In the genomic region with DNA sequence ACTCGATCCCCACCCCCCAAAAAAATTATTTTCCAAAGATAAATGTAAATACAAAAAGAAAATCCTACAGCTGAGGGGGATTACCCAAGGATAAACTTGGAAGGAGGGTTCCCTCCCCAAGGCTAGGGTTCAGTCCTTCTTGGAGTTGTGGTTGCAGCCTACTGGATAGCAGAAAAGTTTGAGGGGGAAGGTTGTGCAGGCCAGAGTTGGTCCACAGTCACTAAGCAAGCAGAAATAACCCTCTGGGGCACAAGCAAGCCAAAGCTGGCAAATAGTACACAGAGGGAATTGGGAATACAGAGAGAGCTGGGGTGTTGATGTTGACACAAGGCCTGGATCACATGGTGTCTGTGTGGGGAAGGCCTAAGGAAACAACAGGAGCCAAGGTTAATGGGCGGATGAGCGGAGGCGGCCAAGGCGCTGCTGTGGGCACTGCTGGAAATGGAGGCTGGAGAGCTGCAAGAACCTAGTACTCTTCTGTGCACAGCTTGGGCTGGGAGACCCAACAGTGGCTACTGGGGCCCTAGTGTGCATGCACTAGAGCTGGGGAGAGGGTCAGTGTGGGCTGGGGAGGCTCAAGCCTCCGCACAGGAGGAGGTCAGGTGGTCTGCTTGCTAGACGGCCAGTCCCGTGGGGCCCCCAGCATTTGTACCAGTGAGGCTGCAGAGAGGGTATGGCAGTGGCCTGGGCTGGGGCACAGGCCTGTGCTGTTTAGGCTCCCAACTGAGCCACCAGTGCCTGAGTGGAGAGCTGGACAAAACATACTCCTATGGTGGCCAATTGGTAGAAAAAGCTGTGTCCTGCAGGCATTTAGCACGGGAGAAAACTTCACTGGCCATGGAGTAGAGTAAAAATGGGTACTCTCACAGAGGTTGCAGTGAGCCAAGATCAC, we compare ENCODE assay signal across 1 cellular context.
TF ChIP-seq lines count a peak whose summit lies in the region.

No MANE protein-coding gene starts in this region.

TF ChIP-seq in HepG2, 621 proteins besides CTCF, POLR2A, EP300 and RAD21 (continued from another document and continues in another):
- TF ChIP-seq, protein P1, sequence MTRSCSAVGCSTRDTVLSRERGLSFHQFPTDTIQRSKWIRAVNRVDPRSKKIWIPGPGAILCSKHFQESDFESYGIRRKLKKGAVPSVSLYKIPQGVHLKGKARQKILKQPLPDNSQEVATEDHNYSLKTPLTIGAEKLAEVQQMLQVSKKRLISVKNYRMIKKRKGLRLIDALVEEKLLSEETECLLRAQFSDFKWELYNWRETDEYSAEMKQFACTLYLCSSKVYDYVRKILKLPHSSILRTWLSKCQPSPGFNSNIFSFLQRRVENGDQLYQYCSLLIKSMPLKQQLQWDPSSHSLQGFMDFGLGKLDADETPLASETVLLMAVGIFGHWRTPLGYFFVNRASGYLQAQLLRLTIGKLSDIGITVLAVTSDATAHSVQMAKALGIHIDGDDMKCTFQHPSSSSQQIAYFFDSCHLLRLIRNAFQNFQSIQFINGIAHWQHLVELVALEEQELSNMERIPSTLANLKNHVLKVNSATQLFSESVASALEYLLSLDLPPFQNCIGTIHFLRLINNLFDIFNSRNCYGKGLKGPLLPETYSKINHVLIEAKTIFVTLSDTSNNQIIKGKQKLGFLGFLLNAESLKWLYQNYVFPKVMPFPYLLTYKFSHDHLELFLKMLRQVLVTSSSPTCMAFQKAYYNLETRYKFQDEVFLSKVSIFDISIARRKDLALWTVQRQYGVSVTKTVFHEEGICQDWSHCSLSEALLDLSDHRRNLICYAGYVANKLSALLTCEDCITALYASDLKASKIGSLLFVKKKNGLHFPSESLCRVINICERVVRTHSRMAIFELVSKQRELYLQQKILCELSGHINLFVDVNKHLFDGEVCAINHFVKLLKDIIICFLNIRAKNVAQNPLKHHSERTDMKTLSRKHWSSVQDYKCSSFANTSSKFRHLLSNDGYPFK (CRISPR knock-in tag; IDR thresholded peaks at IDR 0.05; ENCODE audit: borderline replicate concordance), result peak; percentile 88
- TF ChIP-seq RXRA (CRISPR knock-in tag; IDR thresholded peaks at IDR 0.05) (peak; percentile 80), ZNF737 (CRISPR knock-in tag; IDR thresholded peaks at IDR 0.05; ENCODE audit: borderline replicate concordance) (peak; percentile 76; the same call in 1 of the 2 replicates), TOE1 (CRISPR knock-in tag; IDR thresholded peaks at IDR 0.05) (no peak), MIER3 (CRISPR knock-in tag; IDR thresholded peaks at IDR 0.05; ENCODE audit: borderline replicate concordance) (peak; percentile 90), ZNF7 (CRISPR knock-in tag; IDR thresholded peaks at IDR 0.05) (peak; percentile 60; the same call in 1 of the 2 replicates), DNMT1 (CRISPR knock-in tag; IDR thresholded peaks at IDR 0.05) (peak; percentile 93; the same call in 1 of the 2 replicates), SMAD3 (CRISPR knock-in tag; IDR thresholded peaks at IDR 0.05) (peak; percentile 93), FOXA3 (CRISPR knock-in tag; IDR thresholded peaks at IDR 0.05) (peak; percentile 100), POGZ (CRISPR knock-in tag; IDR thresholded peaks at IDR 0.05) (peak; percentile 90), CEBPB (IDR thresholded peaks at IDR 0.05; ENCODE audit: borderline replicate concordance, low read depth, low read length) (no peak), ZSCAN21 (CRISPR knock-in tag; IDR thresholded peaks at IDR 0.05; ENCODE audit: borderline replicate concordance) (peak; percentile 95), ZNF138 (CRISPR knock-in tag; IDR thresholded peaks at IDR 0.05; ENCODE audit: low read depth) (peak; percentile 62; the same call in 1 of the 2 replicates), MYC (CRISPR knock-in tag; IDR thresholded peaks at IDR 0.05; ENCODE audit: borderline replicate concordance) (peak; percentile 55; the same call in 1 of the 2 replicates), ZFP36L1 (CRISPR knock-in tag; IDR thresholded peaks at IDR 0.05) (peak; percentile 89), RORA (CRISPR knock-in tag; IDR thresholded peaks at IDR 0.05) (no peak), ZNF747 (CRISPR knock-in tag; IDR thresholded peaks at IDR 0.05; ENCODE audit: borderline replicate concordance) (peak; percentile 51; the same call in 1 of the 2 replicates), ARID2 (CRISPR knock-in tag; IDR thresholded peaks at IDR 0.05; ENCODE audit: borderline replicate concordance) (no peak), ETV5 (CRISPR knock-in tag; IDR thresholded peaks at IDR 0.05; ENCODE audit: borderline replicate concordance) (peak; percentile 82), ZNF225 (CRISPR knock-in tag; IDR thresholded peaks at IDR 0.05) (peak; percentile 94), ZNF136 (CRISPR knock-in tag; IDR thresholded peaks at IDR 0.05; ENCODE audit: low read depth) (0 out of 2 replicates have a peak, but pooled peaks have one; percentile 88), ZBTB1 (CRISPR knock-in tag; IDR thresholded peaks at IDR 0.05; ENCODE audit: borderline replicate concordance) (no peak; the same call in 1 of the 2 replicates), SMARCE1 (IDR thresholded peaks at IDR 0.05; ENCODE audit: borderline replicate concordance) (no peak), ZNF230 (CRISPR knock-in tag; IDR thresholded peaks at IDR 0.05) (peak; percentile 91; the same call in 1 of the 2 replicates), TBX2 (CRISPR knock-in tag; IDR thresholded peaks at IDR 0.05; ENCODE audit: borderline replicate concordance) (peak; percentile 95), SNAI1 (CRISPR knock-in tag; IDR thresholded peaks at IDR 0.05; ENCODE audit: borderline replicate concordance) (peak; percentile 46; the same call in 1 of the 2 replicates), ZNF75D (CRISPR knock-in tag; IDR thresholded peaks at IDR 0.05; ENCODE audit: borderline replicate concordance) (no peak), FLYWCH1 (CRISPR knock-in tag; IDR thresholded peaks at IDR 0.05) (0 out of 2 replicates have a peak, but pooled peaks have one; percentile 20), ZNF564 (CRISPR knock-in tag; IDR thresholded peaks at IDR 0.05) (0 out of 2 replicates have a peak, but pooled peaks have one; percentile 81), RARA (CRISPR knock-in tag; IDR thresholded peaks at IDR 0.05) (peak; percentile 87), REXO4 (CRISPR knock-in tag; IDR thresholded peaks at IDR 0.05; ENCODE audit: borderline replicate concordance) (no peak), RAD51 (IDR thresholded peaks at IDR 0.05; ENCODE audit: borderline replicate concordance) (peak; percentile 66; the same call in 1 of the 2 replicates), BRCA1 (CRISPR knock-in tag; IDR thresholded peaks at IDR 0.05) (peak; percentile 64; the same call in 1 of the 2 replicates), XRCC5 (optimal IDR thresholded peaks at IDR 0.05; ENCODE audit: low read length) (no peak), RBM22 (optimal IDR thresholded peaks at IDR 0.05; ENCODE audit: low read length) (no peak), PHF21A (CRISPR knock-in tag; IDR thresholded peaks at IDR 0.05) (peak; percentile 94), SNAPC2 (CRISPR knock-in tag; IDR thresholded peaks at IDR 0.05) (peak; percentile 53; the same call in 1 of the 2 replicates), ZNF850 (CRISPR knock-in tag; conservative IDR thresholded peaks at IDR 0.05) (no peak), AGO2 (optimal IDR thresholded peaks at IDR 0.05; ENCODE audit: low read depth, low read length) (no peak), ZNF260 (CRISPR knock-in tag; IDR thresholded peaks at IDR 0.05; ENCODE audit: borderline replicate concordance, low read depth) (no peak), TBX3 (IDR thresholded peaks at IDR 0.05; ENCODE audit: borderline replicate concordance) (peak; percentile 43; the same call in 1 of the 2 replicates), PCBP1 (IDR thresholded peaks at IDR 0.05; ENCODE audit: borderline replicate concordance, low read depth, low read length) (0 out of 2 replicates have a peak, but pooled peaks have one; percentile 53), TEAD3 (CRISPR knock-in tag; optimal IDR thresholded peaks at IDR 0.05; ENCODE audit: borderline replicate concordance) (peak; percentile 74), CCDC6 (CRISPR knock-in tag; IDR thresholded peaks at IDR 0.05) (peak; percentile 68), SIX1 (CRISPR knock-in tag; IDR thresholded peaks at IDR 0.05; ENCODE audit: borderline replicate concordance) (peak; percentile 19; the same call in 1 of the 2 replicates), ZFX (CRISPR knock-in tag; IDR thresholded peaks at IDR 0.05; ENCODE audit: low read depth) (peak; percentile 94)
- TF ChIP-seq, protein P2, sequence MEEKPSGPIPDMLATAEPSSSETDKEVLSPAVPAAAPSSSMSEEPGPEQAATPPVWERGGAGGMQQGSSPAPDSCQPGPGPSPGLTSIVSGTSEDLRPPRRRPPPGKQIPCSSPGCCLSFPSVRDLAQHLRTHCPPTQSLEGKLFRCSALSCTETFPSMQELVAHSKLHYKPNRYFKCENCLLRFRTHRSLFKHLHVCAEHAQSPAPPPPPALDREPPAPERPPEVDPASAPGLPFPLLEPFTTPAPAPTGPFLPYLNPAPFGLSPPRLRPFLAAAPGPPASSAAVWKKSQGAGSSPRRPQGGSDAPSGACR (CRISPR knock-in tag; IDR thresholded peaks at IDR 0.05), result peak; percentile 82; the same call in 1 of the 2 replicates
- TF ChIP-seq, protein P3, sequence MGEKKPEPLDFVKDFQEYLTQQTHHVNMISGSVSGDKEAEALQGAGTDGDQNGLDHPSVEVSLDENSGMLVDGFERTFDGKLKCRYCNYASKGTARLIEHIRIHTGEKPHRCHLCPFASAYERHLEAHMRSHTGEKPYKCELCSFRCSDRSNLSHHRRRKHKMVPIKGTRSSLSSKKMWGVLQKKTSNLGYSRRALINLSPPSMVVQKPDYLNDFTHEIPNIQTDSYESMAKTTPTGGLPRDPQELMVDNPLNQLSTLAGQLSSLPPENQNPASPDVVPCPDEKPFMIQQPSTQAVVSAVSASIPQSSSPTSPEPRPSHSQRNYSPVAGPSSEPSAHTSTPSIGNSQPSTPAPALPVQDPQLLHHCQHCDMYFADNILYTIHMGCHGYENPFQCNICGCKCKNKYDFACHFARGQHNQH (CRISPR knock-in tag; IDR thresholded peaks at IDR 0.05), result peak; percentile 95
- TF ChIP-seq, protein P4, sequence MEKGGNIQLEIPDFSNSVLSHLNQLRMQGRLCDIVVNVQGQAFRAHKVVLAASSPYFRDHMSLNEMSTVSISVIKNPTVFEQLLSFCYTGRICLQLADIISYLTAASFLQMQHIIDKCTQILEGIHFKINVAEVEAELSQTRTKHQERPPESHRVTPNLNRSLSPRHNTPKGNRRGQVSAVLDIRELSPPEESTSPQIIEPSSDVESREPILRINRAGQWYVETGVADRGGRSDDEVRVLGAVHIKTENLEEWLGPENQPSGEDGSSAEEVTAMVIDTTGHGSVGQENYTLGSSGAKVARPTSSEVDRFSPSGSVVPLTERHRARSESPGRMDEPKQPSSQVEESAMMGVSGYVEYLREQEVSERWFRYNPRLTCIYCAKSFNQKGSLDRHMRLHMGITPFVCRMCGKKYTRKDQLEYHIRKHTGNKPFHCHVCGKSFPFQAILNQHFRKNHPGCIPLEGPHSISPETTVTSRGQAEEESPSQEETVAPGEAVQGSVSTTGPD (CRISPR knock-in tag; IDR thresholded peaks at IDR 0.05), result no peak
- TF ChIP-seq, protein P5, sequence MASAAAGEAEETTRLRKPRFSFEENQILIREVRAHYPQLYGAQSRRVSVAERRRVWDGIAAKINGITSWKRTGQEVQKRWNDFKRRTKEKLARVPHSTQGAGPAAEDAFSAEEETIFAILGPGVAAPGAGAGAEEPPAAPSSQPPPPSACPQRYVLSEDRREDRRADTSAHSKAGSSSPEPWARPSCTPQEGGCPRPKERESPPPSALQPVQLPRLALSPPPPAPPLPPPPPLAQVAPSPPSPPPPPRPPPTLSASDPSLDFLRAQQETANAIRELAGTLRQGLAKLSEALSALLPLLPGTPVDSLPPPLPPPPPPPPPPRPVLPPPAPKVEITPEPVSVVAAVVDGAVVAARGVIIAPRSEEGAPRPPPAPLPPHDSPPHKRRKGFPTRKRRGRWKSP (CRISPR knock-in tag; IDR thresholded peaks at IDR 0.05), result peak; percentile 82; the same call in 1 of the 2 replicates
- TF ChIP-seq, protein P6, sequence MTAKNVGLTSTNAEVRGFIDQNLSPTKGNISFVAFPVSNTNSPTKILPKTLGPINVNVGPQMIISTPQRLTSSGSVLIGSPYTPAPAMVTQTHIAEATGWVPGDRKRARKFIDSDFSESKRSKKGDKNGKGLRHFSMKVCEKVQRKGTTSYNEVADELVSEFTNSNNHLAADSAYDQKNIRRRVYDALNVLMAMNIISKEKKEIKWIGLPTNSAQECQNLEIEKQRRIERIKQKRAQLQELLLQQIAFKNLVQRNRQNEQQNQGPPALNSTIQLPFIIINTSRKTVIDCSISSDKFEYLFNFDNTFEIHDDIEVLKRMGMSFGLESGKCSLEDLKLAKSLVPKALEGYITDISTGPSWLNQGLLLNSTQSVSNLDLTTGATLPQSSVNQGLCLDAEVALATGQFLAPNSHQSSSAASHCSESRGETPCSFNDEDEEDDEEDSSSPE (CRISPR knock-in tag; IDR thresholded peaks at IDR 0.05), result peak; percentile 71
- TF ChIP-seq, protein P7, sequence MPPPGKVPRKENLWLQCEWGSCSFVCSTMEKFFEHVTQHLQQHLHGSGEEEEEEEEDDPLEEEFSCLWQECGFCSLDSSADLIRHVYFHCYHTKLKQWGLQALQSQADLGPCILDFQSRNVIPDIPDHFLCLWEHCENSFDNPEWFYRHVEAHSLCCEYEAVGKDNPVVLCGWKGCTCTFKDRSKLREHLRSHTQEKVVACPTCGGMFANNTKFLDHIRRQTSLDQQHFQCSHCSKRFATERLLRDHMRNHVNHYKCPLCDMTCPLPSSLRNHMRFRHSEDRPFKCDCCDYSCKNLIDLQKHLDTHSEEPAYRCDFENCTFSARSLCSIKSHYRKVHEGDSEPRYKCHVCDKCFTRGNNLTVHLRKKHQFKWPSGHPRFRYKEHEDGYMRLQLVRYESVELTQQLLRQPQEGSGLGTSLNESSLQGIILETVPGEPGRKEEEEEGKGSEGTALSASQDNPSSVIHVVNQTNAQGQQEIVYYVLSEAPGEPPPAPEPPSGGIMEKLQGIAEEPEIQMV (CRISPR knock-in tag; IDR thresholded peaks at IDR 0.05; ENCODE audit: low read depth), result peak; percentile 60; the same call in 1 of the 2 replicates
- TF ChIP-seq, protein P8, sequence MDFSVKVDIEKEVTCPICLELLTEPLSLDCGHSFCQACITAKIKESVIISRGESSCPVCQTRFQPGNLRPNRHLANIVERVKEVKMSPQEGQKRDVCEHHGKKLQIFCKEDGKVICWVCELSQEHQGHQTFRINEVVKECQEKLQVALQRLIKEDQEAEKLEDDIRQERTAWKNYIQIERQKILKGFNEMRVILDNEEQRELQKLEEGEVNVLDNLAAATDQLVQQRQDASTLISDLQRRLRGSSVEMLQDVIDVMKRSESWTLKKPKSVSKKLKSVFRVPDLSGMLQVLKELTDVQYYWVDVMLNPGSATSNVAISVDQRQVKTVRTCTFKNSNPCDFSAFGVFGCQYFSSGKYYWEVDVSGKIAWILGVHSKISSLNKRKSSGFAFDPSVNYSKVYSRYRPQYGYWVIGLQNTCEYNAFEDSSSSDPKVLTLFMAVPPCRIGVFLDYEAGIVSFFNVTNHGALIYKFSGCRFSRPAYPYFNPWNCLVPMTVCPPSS (IDR thresholded peaks at IDR 0.05), result no peak
- TF ChIP-seq, protein P9, sequence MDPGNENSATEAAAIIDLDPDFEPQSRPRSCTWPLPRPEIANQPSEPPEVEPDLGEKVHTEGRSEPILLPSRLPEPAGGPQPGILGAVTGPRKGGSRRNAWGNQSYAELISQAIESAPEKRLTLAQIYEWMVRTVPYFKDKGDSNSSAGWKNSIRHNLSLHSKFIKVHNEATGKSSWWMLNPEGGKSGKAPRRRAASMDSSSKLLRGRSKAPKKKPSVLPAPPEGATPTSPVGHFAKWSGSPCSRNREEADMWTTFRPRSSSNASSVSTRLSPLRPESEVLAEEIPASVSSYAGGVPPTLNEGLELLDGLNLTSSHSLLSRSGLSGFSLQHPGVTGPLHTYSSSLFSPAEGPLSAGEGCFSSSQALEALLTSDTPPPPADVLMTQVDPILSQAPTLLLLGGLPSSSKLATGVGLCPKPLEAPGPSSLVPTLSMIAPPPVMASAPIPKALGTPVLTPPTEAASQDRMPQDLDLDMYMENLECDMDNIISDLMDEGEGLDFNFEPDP (CRISPR knock-in tag; conservative IDR thresholded peaks at IDR 0.05), result no peak
